In the genomic region with DNA sequence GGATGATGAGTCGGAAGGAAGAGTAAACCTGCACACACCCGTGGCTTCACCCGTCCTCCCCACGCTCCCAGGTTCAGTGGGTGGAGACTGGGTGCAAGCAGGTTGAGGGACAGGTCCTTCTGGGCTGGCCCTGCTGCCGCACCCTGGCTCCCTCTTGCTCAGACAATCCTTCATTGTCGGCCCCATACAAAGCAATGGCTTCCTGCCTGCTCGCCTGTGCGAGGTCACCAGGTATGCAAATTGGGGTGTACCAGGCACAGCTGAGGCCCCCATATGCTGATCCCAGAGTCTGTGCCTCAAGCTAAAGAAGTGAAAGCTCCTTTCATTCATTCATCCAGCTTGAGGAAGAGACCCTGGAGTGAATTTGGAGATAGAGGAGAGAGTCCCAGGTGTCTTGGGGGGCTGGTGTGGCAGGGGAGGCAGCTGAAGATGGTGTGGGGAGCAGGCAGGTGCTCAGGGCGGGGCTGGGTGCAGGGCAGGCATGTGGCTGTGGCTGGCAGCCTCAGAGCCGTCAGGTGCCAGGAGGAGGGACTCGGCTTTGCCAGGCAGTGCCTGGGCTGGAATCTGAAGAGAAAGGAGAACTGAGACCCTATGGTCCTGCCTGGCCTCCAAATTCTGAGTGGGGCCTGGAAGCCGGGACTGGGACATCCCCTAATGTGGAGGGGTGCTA, we compare ENCODE assay signal across 9 cellular contexts. TPM values are rescaled to one million over a fixed set of nuclear protein-coding genes. Genes with fewer than 3 reads are reported as not detected.
DNase-seq lines count a peak whose midpoint lies in the region; ATAC-seq and TF ChIP-seq lines count a peak whose summit lies in the region.
"Had no signal": no experiment of that assay in that cellular context is flagged by ENCODE, and none has a peak within 500 bp of the region (broad histone marks: within the 10 kb centered on the region; RNA-seq: fewer than 3 reads in every experiment).

No MANE protein-coding gene starts in this region.

- H3K9ac ChIP-seq in mesendoderm (ENCODE audit: low read length), result no peak overlapping the region

- no peak overlapping the region for H3K18ac ChIP-seq in mesendoderm (ENCODE audit: low read length)

- peak overlapping the region; percentile 19 for H3K27ac Mint-ChIP-seq in activated CD4-positive, alpha-beta T cell treated with anti-CD3 and anti-CD28 coated beads for 36 hours
- peak overlapping the region; percentile 74 for H3K27ac Mint-ChIP-seq in stimulated activated memory B cell treated with anti-CD40 and anti-IgM and Interleukin-4, amounts not matched to agents 10 μg/mL and 1 μg/mL and 100 μg/mL, for 72 hours

- peaks cover 13% of the 10 kb centered on the region for H3K36me3 Mint-ChIP-seq in activated CD4-positive, alpha-beta T cell treated with anti-CD3 and anti-CD28 coated beads for 36 hours (ENCODE audit: low read depth)
- H3K36me3 Mint-ChIP-seq in stimulated activated memory B cell treated with anti-CD40 and anti-IgM and Interleukin-4, amounts not matched to agents 10 μg/mL and 1 μg/mL and 100 μg/mL, for 72 hours, result peaks cover 5% of the 10 kb centered on the region

- no peaks in the 10 kb centered on the region for H3K27me3 Mint-ChIP-seq in activated CD4-positive, alpha-beta T cell treated with anti-CD3 and anti-CD28 coated beads for 36 hours
- H3K27me3 Mint-ChIP-seq in stimulated activated memory B cell treated with anti-CD40 and anti-IgM and Interleukin-4, amounts not matched to agents 10 μg/mL and 1 μg/mL and 100 μg/mL, for 72 hours, result no peaks in the 10 kb centered on the region

- no peaks in the 10 kb centered on the region for H3K79me2 ChIP-seq in mesendoderm (ENCODE audit: control insufficient read depth, insufficient read depth, low read length)

- H3K4me3 ChIP-seq in mesendoderm (ENCODE audit: low read length), result no peak overlapping the region

- no peak overlapping the region for H3K4me3 Mint-ChIP-seq in activated CD4-positive, alpha-beta T cell treated with anti-CD3 and anti-CD28 coated beads for 36 hours
- peak overlapping the region; percentile 15 for H3K4me3 Mint-ChIP-seq in stimulated activated memory B cell treated with anti-CD40 and anti-IgM and Interleukin-4, amounts not matched to agents 10 μg/mL and 1 μg/mL and 100 μg/mL, for 72 hours

- H3K56ac ChIP-seq in mesendoderm (ENCODE audit: low read length), result no peak overlapping the region

- peaks cover 35% of the 10 kb centered on the region for H3K4me1 Mint-ChIP-seq in activated CD4-positive, alpha-beta T cell treated with anti-CD3 and anti-CD28 coated beads for 36 hours
- peaks cover 71% of the 10 kb centered on the region for H3K4me1 Mint-ChIP-seq in stimulated activated memory B cell treated with anti-CD40 and anti-IgM and Interleukin-4, amounts not matched to agents 10 μg/mL and 1 μg/mL and 100 μg/mL, for 72 hours

- H3K23ac ChIP-seq in mesendoderm (ENCODE audit: low read length), result no peak overlapping the region

- H3K9me3 Mint-ChIP-seq in activated CD4-positive, alpha-beta T cell treated with anti-CD3 and anti-CD28 coated beads for 36 hours (ENCODE audit: low read depth), result no peaks in the 10 kb centered on the region
- no peaks in the 10 kb centered on the region for H3K9me3 Mint-ChIP-seq in stimulated activated memory B cell treated with anti-CD40 and anti-IgM and Interleukin-4, amounts not matched to agents 10 μg/mL and 1 μg/mL and 100 μg/mL, for 72 hours

- H4K8ac ChIP-seq in mesendoderm (ENCODE audit: low read depth, low read length), result no peak overlapping the region

- H2AK5ac ChIP-seq in mesendoderm (ENCODE audit: low read length), result no peak overlapping the region

- H3K27me3 ChIP-seq in mesendoderm (ENCODE audit: insufficient read depth, low read length, poor library complexity), result peaks cover 7% of the 10 kb centered on the region

- DNase-seq in activated CD4-positive, alpha-beta T cell treated with anti-CD3 and anti-CD28 coated beads for 36 hours, result no peak
- no peak for DNase-seq in activated CD4-positive, alpha-beta T cell treated with anti-CD3 and anti-CD28 coated beads for 48 hours
- DNase-seq in NAMALWA (ENCODE audit: low spot score), result peak; percentile 40
- no peak for DNase-seq in epithelial cell of prostate (ENCODE audit: low read depth, low spot score)
- no peak for DNase-seq in mesendoderm
- DNase-seq in GM10248 (ENCODE audit: extremely low spot score), result no peak
- DNase-seq: brain microvascular endothelial cell had no signal

- no peak for TF ChIP-seq CTCF in GM10248 (IDR thresholded peaks at IDR 0.05; ENCODE audit: control extremely low read depth, extremely low read depth, low read depth, missing control alignments)

- no peak overlapping the region for H3K4me2 ChIP-seq in mesendoderm (ENCODE audit: low read length)

- no peak overlapping the region for H2BK120ac ChIP-seq in mesendoderm (ENCODE audit: low read depth, low read length)

- H4K5ac ChIP-seq in mesendoderm (ENCODE audit: low read length), result no peak overlapping the region

- H3K4ac ChIP-seq in mesendoderm (ENCODE audit: low read depth, low read length), result no peak overlapping the region

- H3K36me3 ChIP-seq in mesendoderm (ENCODE audit: control insufficient read depth, insufficient read depth, low read length), result no peaks in the 10 kb centered on the region
- H3K36me3 ChIP-seq: brain microvascular endothelial cell had no signal

- ATAC-seq in activated CD4-positive, alpha-beta T cell treated with anti-CD3 and anti-CD28 coated beads for 36 hours, result no peak
- ATAC-seq in stimulated activated memory B cell treated with anti-CD40 and anti-IgM and Interleukin-4, amounts not matched to agents 10 μg/mL and 1 μg/mL and 100 μg/mL, for 72 hours, result no peak
- no peak for ATAC-seq in HG02623 (IDR thresholded peaks at IDR 0.05; ENCODE audit: unreplicated experiment)

- H3K4me1 ChIP-seq in mesendoderm (ENCODE audit: control insufficient read depth, low read depth, low read length), result peaks cover 2% of the 10 kb centered on the region

- CTCF ChIA-PET in activated CD4-positive, alpha-beta T cell treated with anti-CD3 and anti-CD28 coated beads for 36 hours (lab: Charles Lee), result interaction anchor here (0.6 kb wide), 1 partner anchor 48 kb away, joined by 3 read pairs; no protein-coding TSS in a partner anchor
- CTCF ChIA-PET in GM10248 (lab: Yijun Ruan, JAX), result interaction anchor here (1.4 kb wide), 1 partner anchor 10 kb away, joined by 3 read pairs; no protein-coding TSS in a partner anchor

- H3K79me1 ChIP-seq in mesendoderm (ENCODE audit: low read length), result no peaks in the 10 kb centered on the region

- intact Hi-C loops in activated CD4-positive, alpha-beta T cell treated with anti-CD3 and anti-CD28 coated beads for 36 hours (cut with DNase I, micrococcal nuclease), result loop anchor here in 1 of 2 experiments (10.0 kb wide), 1 partner anchor 342 kb away; the partner anchor contains the start of gene ADRM1

- H3K27ac ChIP-seq in epithelial cell of prostate (peak overlapping the region; percentile 9), mesendoderm (ENCODE audit: low read depth, low read length) (no peak overlapping the region)
- H3K27ac ChIP-seq: brain microvascular endothelial cell had no signal

- H2BK5ac ChIP-seq in mesendoderm (ENCODE audit: low read length), result no peak overlapping the region

- no CpG with 5 or more reads among the region's 12 CpGs for WGBS in mesendoderm (ENCODE audit: extremely low coverage, insufficient coverage, low lambda C conversion rate)

- POLR2A ChIA-PET in activated CD4-positive, alpha-beta T cell treated with anti-CD3 and anti-CD28 coated beads for 36 hours (lab: Charles Lee), result no interaction called here
- POLR2A ChIA-PET in GM10248 (lab: Yijun Ruan, JAX), result interaction anchor here (0.7 kb wide), 1 partner anchor 13 kb away, joined by 3 read pairs; no protein-coding TSS in a partner anchor

- H2BK15ac ChIP-seq in mesendoderm (replicated peaks; ENCODE audit: low read depth), result no peak overlapping the region

RNA-seq across cellular contexts. Expression of gene SLCO4A1, which starts 4.7 kb away (rescaled TPM):
- total RNA-seq in activated CD4-positive, alpha-beta T cell treated with anti-CD3 and anti-CD28 coated beads for 36 hours, result 10 to 100 TPM; 40.5 to 43.4 TPM
- 1.6 TPM for polyA plus RNA-seq in mesendoderm (2013, experiment 1 of 2)
- polyA plus RNA-seq in mesendoderm (2013, experiment 2 of 2), result 1.8 TPM
